ENCODE assay signal across 11 cellular contexts in the genomic region with DNA sequence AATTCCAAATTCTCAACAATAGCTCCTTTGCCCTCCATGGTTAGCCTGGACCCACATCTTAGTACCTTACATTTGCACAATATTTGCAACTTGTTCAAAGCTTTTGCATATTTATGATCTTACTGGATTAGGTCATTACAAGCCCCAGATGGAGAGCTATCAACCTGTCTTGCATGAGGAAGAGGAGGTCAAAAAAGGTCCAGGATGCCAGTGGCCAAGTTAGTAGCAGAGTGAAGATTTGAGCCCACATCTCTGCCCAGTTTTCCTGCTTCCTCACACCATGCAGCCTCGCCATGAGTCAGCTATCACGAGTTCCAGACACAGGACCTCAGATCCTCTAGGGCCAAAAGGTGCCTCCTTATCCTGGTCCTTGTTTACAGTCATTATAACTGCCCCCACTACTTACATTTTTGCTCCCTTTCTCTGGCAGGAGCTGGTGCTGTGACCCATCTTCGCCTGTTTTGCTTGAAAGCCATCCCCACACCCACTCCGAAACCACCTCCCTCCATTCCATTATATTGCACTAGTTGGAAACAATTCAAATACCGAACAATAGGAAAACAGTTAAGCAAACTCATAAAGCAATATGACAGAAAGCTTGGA. TPM values are rescaled to one million over a fixed set of nuclear protein-coding genes. Genes with fewer than 3 reads are reported as not detected.
DNase-seq lines count a peak whose midpoint lies in the region; TF ChIP-seq lines count a peak whose summit lies in the region.
"Had no signal": no experiment of that assay in that cellular context is flagged by ENCODE, and none has a peak within 500 bp of the region (broad histone marks: within the 10 kb centered on the region; RNA-seq: fewer than 3 reads in every experiment).

No MANE protein-coding gene starts in this region.

- H2BK12ac ChIP-seq in neuronal stem cell (ENCODE audit: low read length), result no peak overlapping the region

- H3K9me3 Mint-ChIP-seq in glutamatergic neuron (ENCODE audit: unreplicated experiment), result peaks cover 8% of the 10 kb centered on the region
- H3K9me3 Mint-ChIP-seq: T-helper 2 cell treated with Interferon-gamma antibody and Interleukin-4, amounts not matched to agents 5 μg/mL and 100 μg/mL, for 36 hours had no signal

- H3K27me3 ChIP-seq in colonic mucosa (no peaks in the 10 kb centered on the region), neuronal stem cell (ENCODE audit: control insufficient read depth in 3 of 3, insufficient read depth in 3 of 3, low read depth in 1 of 3, low read length in 3 of 3) (peaks cover 0 to 3% (median 0%) of the 10 kb centered on the region in 3 experiments), Karpas-422 (ENCODE audit: low read length) (no peaks in the 10 kb centered on the region)

- no peak overlapping the region for H3K27ac Mint-ChIP-seq in glutamatergic neuron (ENCODE audit: unreplicated experiment)
- H3K27ac Mint-ChIP-seq: T-helper 2 cell treated with Interferon-gamma antibody and Interleukin-4, amounts not matched to agents 5 μg/mL and 100 μg/mL, for 36 hours had no signal

- no peak overlapping the region for H2AFZ ChIP-seq in neuronal stem cell (ENCODE audit: low read length)
- H2AFZ ChIP-seq in Karpas-422 (ENCODE audit: low read length), result no peak overlapping the region

- H4K91ac ChIP-seq in neuronal stem cell (ENCODE audit: low read depth, low read length, poor library complexity), result peak overlapping the region; percentile 22

- no CpG with 5 or more reads among the region's 5 CpGs for WGBS in neuronal stem cell (ENCODE audit: extremely low coverage in 2 of 2, insufficient read length in 2 of 2, insufficient replicate concordance in 1 of 2), 2 donors

- H3K79me2 ChIP-seq in Karpas-422 (ENCODE audit: low read length), result no peaks in the 10 kb centered on the region

- H3K4me1 ChIP-seq in colonic mucosa (peaks cover 11% of the 10 kb centered on the region), neuronal stem cell (ENCODE audit: control insufficient read depth in 2 of 2, insufficient read depth in 1 of 2, low read depth in 1 of 2, low read length in 2 of 2) (peaks cover 6 to 9% of the 10 kb centered on the region in 2 donors), Karpas-422 (ENCODE audit: low read length) (peaks cover 3% of the 10 kb centered on the region; the same call in 1 of the 2 replicates)

- no peak overlapping the region for H3K9ac ChIP-seq in colonic mucosa (ENCODE audit: low read depth in 2 of 2, low read length in 2 of 2)
- peak overlapping the region; percentile 47 for H3K9ac ChIP-seq in neuronal stem cell (ENCODE audit: low read depth, low read length, poor library complexity)
- no peak overlapping the region for H3K9ac ChIP-seq in Karpas-422 (ENCODE audit: low read length)

- no peaks in the 10 kb centered on the region for H3K36me3 Mint-ChIP-seq in glutamatergic neuron (ENCODE audit: unreplicated experiment)

- in situ Hi-C loops in Caki2 (cut with HindIII; ENCODE audit: low pct_unique_long_range_greater_than_20kb, low sequenced_read_pairs), result no loop called here

- intact Hi-C loops in colonic mucosa (cut with DNase I), result loop anchor here (5.0 to 10.0 kb wide), 4 partner anchors 52 to 435 kb away; partner anchors contain the start of gene GNAI3

- H3K4me1 Mint-ChIP-seq in glutamatergic neuron (ENCODE audit: low read depth, unreplicated experiment), result no peaks in the 10 kb centered on the region

- no peak overlapping the region for H3K4ac ChIP-seq in neuronal stem cell (ENCODE audit: low read length)

- no peaks in the 10 kb centered on the region for H3K9me2 ChIP-seq in Karpas-422 (replicated peaks; ENCODE audit: insufficient read depth, low read length)

- H2AK5ac ChIP-seq in neuronal stem cell (ENCODE audit: low read depth, low read length), result peak overlapping the region; percentile 47

- H3K9me3 ChIP-seq in colonic mucosa, result no peaks in the 10 kb centered on the region
- no peaks in the 10 kb centered on the region for H3K9me3 ChIP-seq in neuronal stem cell (replicated peaks in 1 of 2; ENCODE audit: control insufficient read depth in 2 of 2, insufficient read depth in 1 of 2, low read depth in 1 of 2, low read length in 2 of 2)
- H3K9me3 ChIP-seq in Karpas-422 (ENCODE audit: low read length), result no peaks in the 10 kb centered on the region

- TF ChIP-seq CTCF in colonic mucosa (IDR thresholded peaks at IDR 0.05) (no peak), glutamatergic neuron (IDR thresholded peaks at IDR 0.05; ENCODE audit: partially characterized antibody, unreplicated experiment) (no peak)

- no peaks in the 10 kb centered on the region for H4K20me1 ChIP-seq in Karpas-422 (ENCODE audit: insufficient read depth, low read depth, low read length)

- H3K4me3 ChIP-seq in colonic mucosa (no peak overlapping the region), neuronal stem cell (ENCODE audit: low read length in 2 of 2) (no peak overlapping the region), Karpas-422 (ENCODE audit: low read length) (no peak overlapping the region)

- no peak overlapping the region for H2BK5ac ChIP-seq in neuronal stem cell (ENCODE audit: low read length)

- H3K27ac ChIP-seq in colonic mucosa, result no peak overlapping the region
- no peak overlapping the region for H3K27ac ChIP-seq in neuronal stem cell (replicated peaks; ENCODE audit: low read length)
- no peak overlapping the region for H3K27ac ChIP-seq in Karpas-422 (ENCODE audit: low read length)

- no peak overlapping the region for H2BK120ac ChIP-seq in neuronal stem cell (ENCODE audit: low read depth, low read length)

- no peaks in the 10 kb centered on the region for H3K79me1 ChIP-seq in neuronal stem cell (ENCODE audit: low read depth, low read length)

- H2BK15ac ChIP-seq in neuronal stem cell (ENCODE audit: low read length), result no peak overlapping the region

- H3K4me3 Mint-ChIP-seq in glutamatergic neuron (ENCODE audit: unreplicated experiment), result no peak overlapping the region
- H3K4me3 Mint-ChIP-seq: T-helper 2 cell treated with Interferon-gamma antibody and Interleukin-4, amounts not matched to agents 5 μg/mL and 100 μg/mL, for 36 hours had no signal

- H3K4me2 ChIP-seq in neuronal stem cell (ENCODE audit: insufficient read depth, low read length, poor library complexity, severe bottlenecking), result no peak overlapping the region
- H3K4me2 ChIP-seq in Karpas-422 (ENCODE audit: low read depth, low read length, poor library complexity, severe bottlenecking), result no peak overlapping the region

- no peak overlapping the region for H3K14ac ChIP-seq in neuronal stem cell (ENCODE audit: low read length)

- peak; percentile 70 for DNase-seq in Caki2 (ENCODE audit: low read depth)
- DNase-seq in NCI-H69 (lab: John Stamatoyannopoulos, UW), result peak; percentile 44
- peak; percentile 35 for DNase-seq in colonic mucosa
- no peak for DNase-seq in neuronal stem cell (ENCODE audit: low spot score)
- DNase-seq in germinal center (ENCODE audit: low spot score), result no peak
- no peak for DNase-seq in NCI-H2081 treated with DMSO at 0.1 percent for 48 hours (lab: John Stamatoyannopoulos, UW)
- DNase-seq in Karpas-422, result no peak
- DNase-seq in glutamatergic neuron, result no peak
- DNase-seq: effector CD8-positive, alpha-beta T cell; NCI-H446 had no signal

- H3K18ac ChIP-seq in neuronal stem cell (ENCODE audit: low read length), result no peak overlapping the region

- no peak overlapping the region for H4K8ac ChIP-seq in neuronal stem cell (ENCODE audit: low read depth, low read length)

- H3K36me3 ChIP-seq in colonic mucosa (no peaks in the 10 kb centered on the region), neuronal stem cell (replicated peaks in 1 of 2; ENCODE audit: control insufficient read depth in 2 of 2, insufficient read depth in 2 of 2, low read length in 2 of 2) (no peaks in the 10 kb centered on the region), Karpas-422 (ENCODE audit: insufficient read depth, low read length) (no peaks in the 10 kb centered on the region)

- H3K27me3 Mint-ChIP-seq in glutamatergic neuron (ENCODE audit: unreplicated experiment), result peaks cover 3% of the 10 kb centered on the region

- no peak overlapping the region for H3K23ac ChIP-seq in neuronal stem cell (ENCODE audit: low read depth, low read length, poor library complexity)

RNA-seq across cellular contexts. Expression of gene AHCYL1, which starts 5.0 kb away (rescaled TPM):
- 18.3 and 26.3 TPM in 2 replicates for total RNA-seq in Caki2 (2014; rRNA removed; shearing (Covaris generic); ENCODE audit: low replicate concordance)
- total RNA-seq in colonic mucosa, result 100 to 1,000 TPM; 108 to 115 TPM
- 93.0 TPM for polyA plus RNA-seq in neuronal stem cell (2013, experiment 1 of 2)
- 96.3 TPM for polyA plus RNA-seq in neuronal stem cell (2013, experiment 2 of 2)
- total RNA-seq in Karpas-422 (2014; rRNA removed; shearing (Covaris generic); ENCODE audit: low replicate concordance), result 29.5 and 34.0 TPM in 2 replicates
- 73.8 TPM for total RNA-seq in glutamatergic neuron (ENCODE audit: unreplicated experiment)

RNA-seq across cellular contexts. Expression of gene STRIP1, which starts 54.8 kb away (rescaled TPM):
- 11.9 and 16.5 TPM in 2 replicates for total RNA-seq in Caki2 (2014; rRNA removed; shearing (Covaris generic); ENCODE audit: low replicate concordance)
- total RNA-seq in colonic mucosa (10 to 100 TPM; 27.9 to 34.1 TPM), glutamatergic neuron (ENCODE audit: unreplicated experiment) (90.2 TPM)
- polyA plus RNA-seq in neuronal stem cell (2013, experiment 1 of 2), result 30.2 TPM
- 29.8 TPM for polyA plus RNA-seq in neuronal stem cell (2013, experiment 2 of 2)
- total RNA-seq in Karpas-422 (2014; rRNA removed; shearing (Covaris generic); ENCODE audit: low replicate concordance), result 35.3 and 53.8 TPM in 2 replicates

Comparison
In these comparisons a context has a peak if more than half of its experiments do, and no peak if none do; other contexts are left out.
1. DNase-seq: peak in Caki2 (single experiment), NCI-H69 (single experiment) and colonic mucosa (single experiment); none in neuronal stem cell (single experiment), germinal center (single experiment), NCI-H2081 treated with DMSO at 0.1 percent for 48 hours (single experiment), Karpas-422 (single experiment) and glutamatergic neuron (single experiment).